In the genomic region with DNA sequence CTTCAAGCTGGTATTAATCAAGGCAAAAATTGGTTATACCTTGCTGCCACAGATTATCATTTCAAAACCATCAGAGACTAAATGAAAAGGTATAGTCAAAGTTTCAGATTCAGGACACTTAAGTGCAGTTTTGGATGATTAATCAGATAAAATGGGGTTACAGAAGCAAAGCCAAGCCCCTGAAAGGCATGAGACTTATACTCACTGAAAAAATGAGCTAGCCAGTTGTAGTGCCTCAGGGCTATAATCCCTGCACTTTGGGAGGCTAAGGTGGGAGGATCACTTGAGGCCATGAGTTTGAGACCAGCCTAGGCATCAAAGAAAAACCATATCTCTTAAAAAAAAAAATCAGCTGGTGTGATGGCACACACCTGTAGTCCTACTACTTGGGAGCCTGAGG, we compare ENCODE assay signal across 7 cellular contexts.
"Had no signal": no experiment of that assay in that cellular context is flagged by ENCODE, and none has a peak within 500 bp of the region (broad histone marks: within the 10 kb centered on the region; RNA-seq: fewer than 3 reads in every experiment).

No MANE protein-coding gene starts in this region.

- H3K27ac ChIP-seq: HL-60, KMS-11 had no signal

- DNase-seq: IMR-90, KBM-7, KG1 had no signal

- ATAC-seq: HepG2 had no signal

- H3K4me2 ChIP-seq: KMS-11 had no signal

- H3K9ac ChIP-seq: KMS-11 had no signal

- FAIRE-seq: HepG2, HTR-8/SVneo had no signal
